8 cellular contexts compared by ENCODE assay signal in genomic region chrX:54178100-54178940, GRCh38. TPM values are rescaled to one million over a fixed set of nuclear protein-coding genes. Genes with fewer than 3 reads are reported as not detected.
DNase-seq lines count a peak whose midpoint lies in the region; ATAC-seq and TF ChIP-seq lines count a peak whose summit lies in the region.

No MANE protein-coding gene starts in this region.

- H3K27me3 Mint-ChIP-seq in T-helper 17 cell = no peaks in the 10 kb centered on the region

- DNase-seq in AG09309 (ENCODE audit: low read depth) (peak; percentile 25), HAP-1 (ENCODE audit: low spot score in 2 of 2) (peak in 1 of 2 experiments; percentile 35), T-helper 17 cell (no peak), glomerular endothelial cell (ENCODE audit: extremely low read depth, low read depth, low spot score) (peak; percentile 34), G401 (ENCODE audit: low spot score) (no peak), pons (ENCODE audit: low spot score) (no peak)

- H3K4me3 ChIP-seq in AG09309 (ENCODE audit: control insufficient read depth, low read depth, low read length) = no peak overlapping the region
- peak overlapping the region; percentile 61; the same call in 1 of the 2 replicates for H3K4me3 ChIP-seq in HAP-1

- no peaks in the 10 kb centered on the region for H3K27me3 ChIP-seq in HAP-1 (ENCODE audit: low read depth)

- H3K27ac Mint-ChIP-seq in T-helper 17 cell = peak overlapping the region; percentile 21

- H3K4me1 ChIP-seq in HAP-1 = peaks cover 18% of the 10 kb centered on the region

- H3K4me1 Mint-ChIP-seq in T-helper 17 cell = peaks cover 39% of the 10 kb centered on the region

- no peak for TF ChIP-seq CTCF in AG09309 (IDR thresholded peaks at IDR 0.05; ENCODE audit: control insufficient read depth, insufficient read depth, low read depth, low read length, missing control alignments)

- H3K4me3 Mint-ChIP-seq in T-helper 17 cell = no peak overlapping the region

- ATAC-seq in T-helper 17 cell = no peak
- no peak for ATAC-seq in GM21576 (IDR thresholded peaks at IDR 0.05; ENCODE audit: unreplicated experiment)
- ATAC-seq in GM21619 (IDR thresholded peaks at IDR 0.05; ENCODE audit: unreplicated experiment) = no peak

- H3K36me3 ChIP-seq in HAP-1 (replicated peaks) = peaks cover 12% of the 10 kb centered on the region

- peaks cover 8% of the 10 kb centered on the region for H3K36me3 Mint-ChIP-seq in T-helper 17 cell (ENCODE audit: low read depth)

- in situ Hi-C loops in HAP-1 (cut with MboI; ENCODE audit: low sequenced_read_pairs) = no loop called here
- in situ Hi-C loops in G401 (cut with HindIII; ENCODE audit: low sequenced_read_pairs) = no loop called here

- H3K9me3 ChIP-seq in HAP-1 (no peaks in the 10 kb centered on the region), T-helper 17 cell (ENCODE audit: control insufficient read depth, low read length, poor library complexity, severe bottlenecking) (no peaks in the 10 kb centered on the region)

RNA-seq across cellular contexts. Expression of gene FAM120C, which starts 4.7 kb away (rescaled TPM):
- total RNA-seq in T-helper 17 cell (10 to 100 TPM; 13.5 to 14.0 TPM), glomerular endothelial cell (1.6 and 6.7 TPM in 2 replicates)
- 3.6 TPM in 2 replicates for total RNA-seq in G401 (2014; rRNA removed; shearing (Covaris generic))

Comparison
In these comparisons a context has a peak if more than half of its experiments do, and no peak if none do; other contexts are left out.
1. DNase-seq: peak in AG09309 (single experiment) and glomerular endothelial cell (single experiment); none in T-helper 17 cell (0 of 3), G401 (single experiment) and pons (single experiment).